Comparison of ENCODE assay signal across 8 cellular contexts in genomic region chr5:69415584-69415958, GRCh38. TPM values are rescaled to one million over a fixed set of nuclear protein-coding genes. Genes with fewer than 3 reads are reported as not detected.
A peak's percentile ranks its signal among the peaks of the same experiment; 100 is the strongest.
DNase-seq lines count a peak whose midpoint lies in the region; ATAC-seq and TF ChIP-seq lines count a peak whose summit lies in the region.

No MANE protein-coding gene starts in this region.

- no peak overlapping the region for H3K27ac ChIP-seq in neutrophil

- peaks cover 27% of the 10 kb centered on the region for H3K27me3 ChIP-seq in neutrophil

- intact Hi-C loops in posterior vena cava (cut with DNase I): no loop called here

- no peaks in the 10 kb centered on the region for H3K9me3 ChIP-seq in ES-I3 (ENCODE audit: control insufficient read depth, insufficient read depth, low read length)
- no peaks in the 10 kb centered on the region for H3K9me3 ChIP-seq in neutrophil

- H3K4me3 ChIP-seq in epithelial cell of esophagus (ENCODE audit: low read length) (peak overlapping the region; percentile 82), neutrophil (ENCODE audit: low read depth in 1 of 2, low read length in 1 of 2) (peak overlapping the region; percentile 60 to 74)

- H3K4me1 ChIP-seq in ES-I3 (ENCODE audit: insufficient read depth, low read length) (peaks cover 4% of the 10 kb centered on the region; the same call in 1 of the 2 replicates), neutrophil (ENCODE audit: control insufficient read depth in 1 of 2, insufficient read depth in 1 of 2, low read depth in 1 of 2, low read length in 1 of 2) (peaks cover 6 to 12% of the 10 kb centered on the region in 2 experiments)

- no peak for ATAC-seq in HG02588 (IDR thresholded peaks at IDR 0.05; ENCODE audit: unreplicated experiment)

- peak; percentile 32 for DNase-seq in NCI-H748 treated with DMSO at 0.1 percent for 48 hours (lab: John Stamatoyannopoulos, UW)
- peak; percentile 42 for DNase-seq in epithelial cell of esophagus (ENCODE audit: low read depth)
- DNase-seq in posterior vena cava (ENCODE audit: low spot score): no peak
- DNase-seq in activated CD4-positive, alpha-beta T cell treated with anti-CD3 and anti-CD28 coated beads, Interleukin-2, amount 50 U/mL, for 4 hours: no peak
- DNase-seq in inferior parietal cortex (ENCODE audit: extremely low spot score): no peak

- TF ChIP-seq CTCF in epithelial cell of esophagus (IDR thresholded peaks at IDR 0.05; ENCODE audit: insufficient read depth, low read depth, low read length, missing control alignments) (no peak), neutrophil (IDR thresholded peaks at IDR 0.05) (no peak)

- H3K36me3 ChIP-seq in ES-I3 (ENCODE audit: insufficient read depth, low read length) (peaks cover 6% of the 10 kb centered on the region; the same call in 1 of the 2 replicates), neutrophil (peaks cover 14% of the 10 kb centered on the region)

- H3K9ac ChIP-seq in ES-I3 (ENCODE audit: low read depth, low read length): peak overlapping the region; percentile 96

RNA-seq across cellular contexts. Expression of gene MARVELD2, which starts 0.7 kb away (rescaled TPM):
- total RNA-seq in posterior vena cava: under 1 TPM; 0.56 to 1.00 TPM

RNA-seq across cellular contexts. Expression of gene RAD17, which starts 46.0 kb away (rescaled TPM):
- 10 to 100 TPM; 17.8 to 18.2 TPM for total RNA-seq in posterior vena cava

RNA-seq across cellular contexts. Expression of gene AK6, which starts 46.3 kb away (rescaled TPM):
- 10 to 100 TPM; 31.9 to 36.1 TPM for total RNA-seq in posterior vena cava

RNA-seq across cellular contexts. Expression of gene TAF9, which starts 46.3 kb away (rescaled TPM):
- 10 to 100 TPM; 30.9 to 35.6 TPM for total RNA-seq in posterior vena cava

Comparison
In these comparisons a context has a peak if more than half of its experiments do, and no peak if none do; other contexts are left out.
1. DNase-seq: peak in NCI-H748 treated with DMSO at 0.1 percent for 48 hours (single experiment) and epithelial cell of esophagus (single experiment); none in posterior vena cava (single experiment), activated CD4-positive, alpha-beta T cell treated with anti-CD3 and anti-CD28 coated beads, Interleukin-2, amount 50 U/mL, for 4 hours (0 of 2) and inferior parietal cortex (single experiment).